In the genomic region with DNA sequence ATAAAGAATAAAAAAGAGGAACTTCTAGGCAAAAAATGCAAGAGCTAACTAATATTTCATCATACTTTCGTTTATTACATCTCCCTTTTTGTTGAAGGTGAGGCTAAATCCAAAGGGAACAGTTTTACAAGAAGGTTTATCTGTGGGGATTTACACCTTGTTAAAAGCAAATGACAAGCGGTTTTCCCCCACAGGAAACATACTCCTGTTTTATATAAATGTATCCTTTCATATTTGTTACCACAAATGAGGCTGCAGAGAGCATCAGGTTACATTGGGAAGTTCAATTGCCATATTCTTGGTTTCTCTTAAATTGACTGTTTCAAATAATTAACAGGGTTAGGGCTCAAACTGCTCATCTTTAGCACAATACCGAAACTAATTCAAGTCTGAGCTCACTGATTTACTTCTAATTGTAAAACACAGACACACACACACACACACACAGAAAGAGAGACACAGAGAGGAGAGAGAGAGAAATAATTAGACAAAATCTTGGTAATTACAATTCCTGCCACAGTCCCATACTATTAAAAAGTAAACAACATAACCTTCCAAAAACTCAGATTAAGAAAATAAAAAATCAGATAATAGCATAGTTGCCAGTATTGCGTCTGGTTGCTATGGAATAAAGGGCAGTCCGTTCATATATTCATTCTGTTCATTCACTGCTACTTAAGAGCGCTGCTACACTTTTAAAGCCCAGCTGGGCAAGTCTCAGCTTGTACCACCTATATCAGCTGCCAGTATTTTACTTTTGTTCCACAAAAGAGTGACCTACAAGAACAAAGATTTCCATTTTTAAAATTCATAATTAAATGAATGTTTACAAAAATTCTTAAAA, we compare ENCODE assay signal across 1 cellular context.
TF ChIP-seq lines count a peak whose summit lies in the region.

No MANE protein-coding gene starts in this region.

TF ChIP-seq in HEK293, 187 proteins besides CTCF, POLR2A, EP300 and RAD21 (continued from another document and continues in another):
- TF ChIP-seq, protein P1, sequence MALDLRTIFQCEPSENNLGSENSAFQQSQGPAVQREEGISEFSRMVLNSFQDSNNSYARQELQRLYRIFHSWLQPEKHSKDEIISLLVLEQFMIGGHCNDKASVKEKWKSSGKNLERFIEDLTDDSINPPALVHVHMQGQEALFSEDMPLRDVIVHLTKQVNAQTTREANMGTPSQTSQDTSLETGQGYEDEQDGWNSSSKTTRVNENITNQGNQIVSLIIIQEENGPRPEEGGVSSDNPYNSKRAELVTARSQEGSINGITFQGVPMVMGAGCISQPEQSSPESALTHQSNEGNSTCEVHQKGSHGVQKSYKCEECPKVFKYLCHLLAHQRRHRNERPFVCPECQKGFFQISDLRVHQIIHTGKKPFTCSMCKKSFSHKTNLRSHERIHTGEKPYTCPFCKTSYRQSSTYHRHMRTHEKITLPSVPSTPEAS (tag by site-specific recombination; IDR thresholded peaks at IDR 0.05): peak; percentile 84
- TF ChIP-seq HOXD13 (CRISPR knock-in tag; IDR thresholded peaks at IDR 0.05; ENCODE audit: borderline replicate concordance) (peak; percentile 74; the same call in 1 of the 2 replicates), KLF8 (tag by site-specific recombination; IDR thresholded peaks at IDR 0.05) (peak; percentile 54; the same call in 1 of the 2 replicates), GLI4 (tag by site-specific recombination; IDR thresholded peaks at IDR 0.05) (no peak), ZNF239 (tag by site-specific recombination; IDR thresholded peaks at IDR 0.05) (no peak), OVOL3 (tag by site-specific recombination; IDR thresholded peaks at IDR 0.05) (peak; percentile 85; the same call in 1 of the 2 replicates), GLIS2 (tag by site-specific recombination; IDR thresholded peaks at IDR 0.05) (no peak), ZNF211 (tag by site-specific recombination; IDR thresholded peaks at IDR 0.05; ENCODE audit: low read depth) (no peak), ZNF404 (tag by site-specific recombination; IDR thresholded peaks at IDR 0.05) (no peak), ZIC2 (tag by site-specific recombination; IDR thresholded peaks at IDR 0.05) (no peak), ZNF548 (tag by site-specific recombination; IDR thresholded peaks at IDR 0.05) (no peak), ZNF785 (tag by site-specific recombination; IDR thresholded peaks at IDR 0.05) (no peak), SP7 (tag by site-specific recombination; IDR thresholded peaks at IDR 0.05) (peak; percentile 95), ZNF121 (tag by site-specific recombination; IDR thresholded peaks at IDR 0.05) (no peak), ZNF133 (tag by site-specific recombination; IDR thresholded peaks at IDR 0.05) (no peak), EGR2 (tag by site-specific recombination; IDR thresholded peaks at IDR 0.05; ENCODE audit: low read depth) (no peak), WT1 (tag by site-specific recombination; IDR thresholded peaks at IDR 0.05) (peak; percentile 95), ZFP41 (tag by site-specific recombination; IDR thresholded peaks at IDR 0.05; ENCODE audit: borderline replicate concordance) (no peak), KLF9 (tag by site-specific recombination; IDR thresholded peaks at IDR 0.05; ENCODE audit: low read depth) (no peak), ZNF394 (tag by site-specific recombination; IDR thresholded peaks at IDR 0.05; ENCODE audit: borderline replicate concordance) (no peak; the same call in 1 of the 2 replicates), ZNF248 (tag by site-specific recombination; IDR thresholded peaks at IDR 0.05) (no peak), ZNF214 (tag by site-specific recombination; IDR thresholded peaks at IDR 0.05; ENCODE audit: borderline replicate concordance) (no peak), ZNF174 (tag by site-specific recombination; IDR thresholded peaks at IDR 0.05) (no peak), ZNF311 (tag by site-specific recombination; IDR thresholded peaks at IDR 0.05; ENCODE audit: borderline replicate concordance) (no peak), ZNF155 (tag by site-specific recombination; IDR thresholded peaks at IDR 0.05) (no peak), ZNF391 (tag by site-specific recombination; IDR thresholded peaks at IDR 0.05; ENCODE audit: borderline replicate concordance, low read depth) (no peak), ZNF19 (tag by site-specific recombination; IDR thresholded peaks at IDR 0.05; ENCODE audit: low read depth) (no peak), ZNF792 (tag by site-specific recombination; IDR thresholded peaks at IDR 0.05) (no peak), HOXC10 (CRISPR knock-in tag; IDR thresholded peaks at IDR 0.05) (no peak), ZBTB7A (tag by site-specific recombination; IDR thresholded peaks at IDR 0.05; ENCODE audit: low read depth) (no peak), ZNF354C (tag by site-specific recombination; IDR thresholded peaks at IDR 0.05; ENCODE audit: borderline replicate concordance, low read depth) (no peak), ZNF561 (tag by site-specific recombination; IDR thresholded peaks at IDR 0.05; ENCODE audit: borderline replicate concordance) (peak; percentile 85; the same call in 1 of the 2 replicates), SETDB1 (IDR thresholded peaks at IDR 0.05; ENCODE audit: insufficient read length, low read length) (no peak), ZBTB48 (tag by site-specific recombination; IDR thresholded peaks at IDR 0.05) (no peak), ZNF48 (tag by site-specific recombination; IDR thresholded peaks at IDR 0.05) (no peak), FEZF1 (tag by site-specific recombination; IDR thresholded peaks at IDR 0.05) (peak; percentile 99), BCL11B (tag by site-specific recombination; IDR thresholded peaks at IDR 0.05; ENCODE audit: low read depth) (peak; percentile 80; the same call in 1 of the 2 replicates)
- TF ChIP-seq, protein P2, sequence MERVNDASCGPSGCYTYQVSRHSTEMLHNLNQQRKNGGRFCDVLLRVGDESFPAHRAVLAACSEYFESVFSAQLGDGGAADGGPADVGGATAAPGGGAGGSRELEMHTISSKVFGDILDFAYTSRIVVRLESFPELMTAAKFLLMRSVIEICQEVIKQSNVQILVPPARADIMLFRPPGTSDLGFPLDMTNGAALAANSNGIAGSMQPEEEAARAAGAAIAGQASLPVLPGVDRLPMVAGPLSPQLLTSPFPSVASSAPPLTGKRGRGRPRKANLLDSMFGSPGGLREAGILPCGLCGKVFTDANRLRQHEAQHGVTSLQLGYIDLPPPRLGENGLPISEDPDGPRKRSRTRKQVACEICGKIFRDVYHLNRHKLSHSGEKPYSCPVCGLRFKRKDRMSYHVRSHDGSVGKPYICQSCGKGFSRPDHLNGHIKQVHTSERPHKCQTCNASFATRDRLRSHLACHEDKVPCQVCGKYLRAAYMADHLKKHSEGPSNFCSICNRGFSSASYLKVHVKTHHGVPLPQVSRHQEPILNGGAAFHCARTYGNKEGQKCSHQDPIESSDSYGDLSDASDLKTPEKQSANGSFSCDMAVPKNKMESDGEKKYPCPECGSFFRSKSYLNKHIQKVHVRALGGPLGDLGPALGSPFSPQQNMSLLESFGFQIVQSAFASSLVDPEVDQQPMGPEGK (tag by site-specific recombination; IDR thresholded peaks at IDR 0.05): peak; percentile 24
- TF ChIP-seq, protein P3, sequence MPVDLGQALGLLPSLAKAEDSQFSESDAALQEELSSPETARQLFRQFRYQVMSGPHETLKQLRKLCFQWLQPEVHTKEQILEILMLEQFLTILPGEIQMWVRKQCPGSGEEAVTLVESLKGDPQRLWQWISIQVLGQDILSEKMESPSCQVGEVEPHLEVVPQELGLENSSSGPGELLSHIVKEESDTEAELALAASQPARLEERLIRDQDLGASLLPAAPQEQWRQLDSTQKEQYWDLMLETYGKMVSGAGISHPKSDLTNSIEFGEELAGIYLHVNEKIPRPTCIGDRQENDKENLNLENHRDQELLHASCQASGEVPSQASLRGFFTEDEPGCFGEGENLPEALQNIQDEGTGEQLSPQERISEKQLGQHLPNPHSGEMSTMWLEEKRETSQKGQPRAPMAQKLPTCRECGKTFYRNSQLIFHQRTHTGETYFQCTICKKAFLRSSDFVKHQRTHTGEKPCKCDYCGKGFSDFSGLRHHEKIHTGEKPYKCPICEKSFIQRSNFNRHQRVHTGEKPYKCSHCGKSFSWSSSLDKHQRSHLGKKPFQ (tag by site-specific recombination; IDR thresholded peaks at IDR 0.05): 0 out of 2 replicates have a peak, but pooled peaks have one; percentile 17
- TF ChIP-seq, protein P4, sequence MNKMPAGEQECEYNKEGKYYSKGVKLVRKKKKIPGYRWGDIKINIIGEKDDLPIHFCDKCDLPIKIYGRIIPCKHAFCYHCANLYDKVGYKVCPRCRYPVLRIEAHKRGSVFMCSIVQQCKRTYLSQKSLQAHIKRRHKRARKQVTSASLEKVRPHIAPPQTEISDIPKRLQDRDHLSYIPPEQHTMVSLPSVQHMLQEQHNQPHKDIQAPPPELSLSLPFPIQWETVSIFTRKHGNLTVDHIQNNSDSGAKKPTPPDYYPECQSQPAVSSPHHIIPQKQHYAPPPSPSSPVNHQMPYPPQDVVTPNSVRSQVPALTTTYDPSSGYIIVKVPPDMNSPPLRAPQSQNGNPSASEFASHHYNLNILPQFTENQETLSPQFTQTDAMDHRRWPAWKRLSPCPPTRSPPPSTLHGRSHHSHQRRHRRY (tag by site-specific recombination; IDR thresholded peaks at IDR 0.05): no peak
- TF ChIP-seq, protein P5, sequence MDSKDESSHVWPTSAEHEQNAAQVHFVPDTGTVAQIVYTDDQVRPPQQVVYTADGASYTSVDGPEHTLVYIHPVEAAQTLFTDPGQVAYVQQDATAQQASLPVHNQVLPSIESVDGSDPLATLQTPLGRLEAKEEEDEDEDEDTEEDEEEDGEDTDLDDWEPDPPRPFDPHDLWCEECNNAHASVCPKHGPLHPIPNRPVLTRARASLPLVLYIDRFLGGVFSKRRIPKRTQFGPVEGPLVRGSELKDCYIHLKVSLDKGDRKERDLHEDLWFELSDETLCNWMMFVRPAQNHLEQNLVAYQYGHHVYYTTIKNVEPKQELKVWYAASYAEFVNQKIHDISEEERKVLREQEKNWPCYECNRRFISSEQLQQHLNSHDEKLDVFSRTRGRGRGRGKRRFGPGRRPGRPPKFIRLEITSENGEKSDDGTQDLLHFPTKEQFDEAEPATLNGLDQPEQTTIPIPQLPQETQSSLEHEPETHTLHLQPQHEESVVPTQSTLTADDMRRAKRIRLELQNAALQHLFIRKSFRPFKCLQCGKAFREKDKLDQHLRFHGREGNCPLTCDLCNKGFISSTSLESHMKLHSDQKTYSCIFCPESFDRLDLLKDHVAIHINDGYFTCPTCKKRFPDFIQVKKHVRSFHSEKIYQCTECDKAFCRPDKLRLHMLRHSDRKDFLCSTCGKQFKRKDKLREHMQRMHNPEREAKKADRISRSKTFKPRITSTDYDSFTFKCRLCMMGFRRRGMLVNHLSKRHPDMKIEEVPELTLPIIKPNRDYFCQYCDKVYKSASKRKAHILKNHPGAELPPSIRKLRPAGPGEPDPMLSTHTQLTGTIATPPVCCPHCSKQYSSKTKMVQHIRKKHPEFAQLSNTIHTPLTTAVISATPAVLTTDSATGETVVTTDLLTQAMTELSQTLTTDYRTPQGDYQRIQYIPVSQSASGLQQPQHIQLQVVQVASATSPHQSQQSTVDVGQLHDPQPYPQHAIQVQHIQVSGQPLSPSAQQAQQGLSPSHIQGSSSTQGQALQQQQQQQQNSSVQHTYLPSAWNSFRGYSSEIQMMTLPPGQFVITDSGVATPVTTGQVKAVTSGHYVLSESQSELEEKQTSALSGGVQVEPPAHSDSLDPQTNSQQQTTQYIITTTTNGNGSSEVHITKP (tag by site-specific recombination; IDR thresholded peaks at IDR 0.05): no peak
- TF ChIP-seq, protein P6, sequence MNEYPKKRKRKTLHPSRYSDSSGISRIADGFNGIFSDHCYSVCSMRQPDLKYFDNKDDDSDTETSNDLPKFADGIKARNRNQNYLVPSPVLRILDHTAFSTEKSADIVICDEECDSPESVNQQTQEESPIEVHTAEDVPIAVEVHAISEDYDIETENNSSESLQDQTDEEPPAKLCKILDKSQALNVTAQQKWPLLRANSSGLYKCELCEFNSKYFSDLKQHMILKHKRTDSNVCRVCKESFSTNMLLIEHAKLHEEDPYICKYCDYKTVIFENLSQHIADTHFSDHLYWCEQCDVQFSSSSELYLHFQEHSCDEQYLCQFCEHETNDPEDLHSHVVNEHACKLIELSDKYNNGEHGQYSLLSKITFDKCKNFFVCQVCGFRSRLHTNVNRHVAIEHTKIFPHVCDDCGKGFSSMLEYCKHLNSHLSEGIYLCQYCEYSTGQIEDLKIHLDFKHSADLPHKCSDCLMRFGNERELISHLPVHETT (tag by site-specific recombination; IDR thresholded peaks at IDR 0.05): 0 out of 2 replicates have a peak, but pooled peaks have one; percentile 37
- TF ChIP-seq, protein P7, sequence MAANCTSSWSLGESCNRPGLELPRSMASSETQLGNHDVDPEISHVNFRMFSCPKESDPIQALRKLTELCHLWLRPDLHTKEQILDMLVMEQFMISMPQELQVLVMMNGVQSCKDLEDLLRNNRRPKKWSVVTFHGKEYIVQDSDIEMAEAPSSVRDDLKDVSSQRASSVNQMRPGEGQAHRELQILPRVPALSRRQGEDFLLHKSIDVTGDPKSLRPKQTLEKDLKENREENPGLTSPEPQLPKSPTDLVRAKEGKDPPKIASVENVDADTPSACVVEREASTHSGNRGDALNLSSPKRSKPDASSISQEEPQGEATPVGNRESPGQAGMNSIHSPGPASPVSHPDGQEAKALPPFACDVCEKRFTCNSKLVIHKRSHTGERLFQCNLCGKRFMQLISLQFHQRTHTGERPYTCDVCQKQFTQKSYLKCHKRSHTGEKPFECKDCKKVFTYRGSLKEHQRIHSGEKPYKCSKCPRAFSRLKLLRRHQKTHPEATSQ (tag by site-specific recombination; IDR thresholded peaks at IDR 0.05): no peak
- TF ChIP-seq, protein P8, sequence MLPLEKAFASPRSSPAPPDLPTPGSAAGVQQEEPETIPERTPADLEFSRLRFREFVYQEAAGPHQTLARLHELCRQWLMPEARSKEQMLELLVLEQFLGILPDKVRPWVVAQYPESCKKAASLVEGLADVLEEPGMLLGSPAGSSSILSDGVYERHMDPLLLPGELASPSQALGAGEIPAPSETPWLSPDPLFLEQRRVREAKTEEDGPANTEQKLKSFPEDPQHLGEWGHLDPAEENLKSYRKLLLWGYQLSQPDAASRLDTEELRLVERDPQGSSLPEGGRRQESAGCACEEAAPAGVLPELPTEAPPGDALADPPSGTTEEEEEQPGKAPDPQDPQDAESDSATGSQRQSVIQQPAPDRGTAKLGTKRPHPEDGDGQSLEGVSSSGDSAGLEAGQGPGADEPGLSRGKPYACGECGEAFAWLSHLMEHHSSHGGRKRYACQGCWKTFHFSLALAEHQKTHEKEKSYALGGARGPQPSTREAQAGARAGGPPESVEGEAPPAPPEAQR (tag by site-specific recombination; IDR thresholded peaks at IDR 0.05): no peak
- TF ChIP-seq, protein P9, sequence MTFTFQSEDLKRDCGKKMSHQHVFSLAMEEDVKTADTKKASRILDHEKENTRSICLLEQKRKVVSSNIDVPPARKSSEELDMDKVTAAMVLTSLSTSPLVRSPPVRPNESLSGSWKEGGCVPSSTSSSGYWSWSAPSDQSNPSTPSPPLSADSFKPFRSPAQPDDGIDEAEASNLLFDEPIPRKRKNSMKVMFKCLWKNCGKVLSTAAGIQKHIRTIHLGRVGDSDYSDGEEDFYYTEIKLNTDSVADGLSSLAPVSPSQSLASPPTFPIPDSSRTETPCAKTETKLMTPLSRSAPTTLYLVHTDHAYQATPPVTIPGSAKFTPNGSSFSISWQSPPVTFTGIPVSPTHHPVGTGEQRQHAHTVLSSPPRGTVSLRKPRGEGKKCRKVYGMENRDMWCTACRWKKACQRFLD (tag by site-specific recombination; IDR thresholded peaks at IDR 0.05): no peak
